Comparison of ENCODE assay signal across 21 cellular contexts in the genomic region with DNA sequence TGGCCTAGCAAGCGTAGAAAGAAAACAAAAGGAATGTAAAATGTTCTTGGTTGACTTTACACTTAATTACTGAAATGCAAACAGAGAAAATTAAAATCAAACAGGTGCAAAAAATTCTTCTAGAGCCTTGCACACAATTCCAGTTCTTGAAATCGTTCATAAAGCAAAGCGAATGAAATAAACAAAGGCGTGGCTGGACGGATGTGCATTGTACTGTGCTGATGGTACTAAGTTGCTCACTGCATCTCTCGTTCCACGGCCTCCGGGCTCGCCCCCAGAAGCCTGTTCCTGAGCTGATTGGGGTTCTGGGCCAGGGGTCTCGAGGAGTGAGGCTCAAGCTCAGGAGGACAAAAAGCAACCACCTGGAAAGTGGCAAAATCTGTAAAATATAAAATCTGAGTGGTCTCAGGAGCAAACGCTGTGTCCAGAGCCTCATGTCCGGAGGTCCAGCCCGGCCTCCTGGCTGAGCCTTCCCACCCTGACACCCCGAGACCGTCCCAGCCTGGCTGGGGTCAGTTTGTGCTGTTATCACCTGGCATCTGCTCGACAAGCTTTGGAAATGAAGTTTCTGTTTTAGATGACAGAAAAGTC.
"Had no signal": no experiment of that assay in that cellular context is flagged by ENCODE, and none has a peak within 500 bp of the region (broad histone marks: within the 10 kb centered on the region; RNA-seq: fewer than 3 reads in every experiment).

No MANE protein-coding gene starts in this region.

- ATAC-seq: activated CD8-positive, alpha-beta memory T cell treated with anti-CD3 and anti-CD28 coated beads, Interleukin-2, amount 10 ng/mL, durations not matched to agents 7 days and 5 days; activated CD8-positive, alpha-beta T cell treated with anti-CD3 and anti-CD28 coated beads for 36 hours; activated naive CD8-positive, alpha-beta T cell treated with anti-CD3 and anti-CD28 coated beads, Interleukin-2, amount 50 U/mL, for 24 hours; gastroesophageal sphincter; right cardiac atrium; stimulated activated memory B cell treated with anti-CD40 and anti-IgM and Interleukin-4, amounts not matched to agents 10 μg/mL and 1 μg/mL and 100 μg/mL, for 72 hours had no signal

- H3K4me1 Mint-ChIP-seq: activated CD4-positive, alpha-beta T cell treated with anti-CD3 and anti-CD28 coated beads, Interleukin-2, amount 10 ng/mL, durations not matched to agents 7 days and 5 days; activated CD8-positive, alpha-beta memory T cell treated with anti-CD3 and anti-CD28 coated beads, Interleukin-2, amount 10 ng/mL, durations not matched to agents 7 days and 5 days; activated naive CD4-positive, alpha-beta T cell treated with anti-CD3 and anti-CD28 coated beads, Interleukin-2, amount 10 ng/mL, durations not matched to agents 7 days and 5 days; activated naive CD8-positive, alpha-beta T cell treated with anti-CD3 and anti-CD28 coated beads, Interleukin-2, amount 50 U/mL, for 24 hours; stimulated activated memory B cell treated with anti-CD40 and anti-IgM and Interleukin-4, amounts not matched to agents 10 μg/mL and 1 μg/mL and 100 μg/mL, for 72 hours had no signal

- H3K36me3 ChIP-seq: gastroesophageal sphincter, left ventricle myocardium inferior, pancreas, stomach, suprapubic skin, tibial nerve had no signal

- H3K36me3 Mint-ChIP-seq: activated CD8-positive, alpha-beta memory T cell treated with anti-CD3 and anti-CD28 coated beads, Interleukin-2, amount 10 ng/mL, durations not matched to agents 7 days and 5 days; activated naive CD4-positive, alpha-beta T cell treated with anti-CD3 and anti-CD28 coated beads, Interleukin-2, amount 10 ng/mL, durations not matched to agents 7 days and 5 days; stimulated activated memory B cell treated with anti-CD40 and anti-IgM and Interleukin-4, amounts not matched to agents 10 μg/mL and 1 μg/mL and 100 μg/mL, for 72 hours had no signal

- H3K27ac ChIP-seq: coronary artery, epithelial cell of prostate, gastroesophageal sphincter, left ventricle myocardium inferior, pancreas, suprapubic skin, tibial nerve had no signal

- H3K27ac Mint-ChIP-seq: activated CD4-positive, alpha-beta T cell treated with anti-CD3 and anti-CD28 coated beads, Interleukin-2, amount 10 ng/mL, durations not matched to agents 7 days and 5 days; activated CD8-positive, alpha-beta memory T cell treated with anti-CD3 and anti-CD28 coated beads, Interleukin-2, amount 10 ng/mL, durations not matched to agents 7 days and 5 days; activated CD8-positive, alpha-beta T cell treated with anti-CD3 and anti-CD28 coated beads for 36 hours; activated naive CD4-positive, alpha-beta T cell treated with anti-CD3 and anti-CD28 coated beads, Interleukin-2, amount 10 ng/mL, durations not matched to agents 7 days and 5 days; activated naive CD8-positive, alpha-beta T cell treated with anti-CD3 and anti-CD28 coated beads, Interleukin-2, amount 50 U/mL, for 24 hours; nephron; stimulated activated memory B cell treated with anti-CD40 and anti-IgM and Interleukin-4, amounts not matched to agents 10 μg/mL and 1 μg/mL and 100 μg/mL, for 72 hours had no signal

- H3K4me3 ChIP-seq: coronary artery, gastroesophageal sphincter, left ventricle myocardium inferior, pancreas, suprapubic skin, tibial nerve had no signal

- H3K4me1 ChIP-seq: gastroesophageal sphincter, left ventricle myocardium inferior, suprapubic skin, tibial nerve had no signal

- H3K9me3 ChIP-seq: gastroesophageal sphincter, left ventricle myocardium inferior, pancreas, stomach, suprapubic skin, tibial nerve had no signal

- DNase-seq: activated CD4-positive, alpha-beta T cell treated with anti-CD3 and anti-CD28 coated beads, Interleukin-2, amount 10 ng/mL, durations not matched to agents 7 days and 5 days; activated CD8-positive, alpha-beta memory T cell treated with anti-CD3 and anti-CD28 coated beads, Interleukin-2, amount 10 ng/mL, durations not matched to agents 7 days and 5 days; activated CD8-positive, alpha-beta T cell treated with anti-CD3 and anti-CD28 coated beads for 36 hours; activated effector memory CD4-positive, alpha-beta T cell treated with anti-CD3 and anti-CD28 coated beads, Interleukin-2, amount 50 U/mL, for 16 hours; activated naive CD4-positive, alpha-beta T cell treated with anti-CD3 and anti-CD28 coated beads, Interleukin-2, amount 10 ng/mL, durations not matched to agents 7 days and 5 days; activated naive CD8-positive, alpha-beta T cell treated with anti-CD3 and anti-CD28 coated beads, Interleukin-2, amount 50 U/mL, for 24 hours; activated T-cell treated with anti-CD3 and anti-CD28 coated beads for 4 hours; cerebellar nuclear complex; left ventricle myocardium inferior; midbrain; pancreas; right cardiac atrium; stomach; T1000 had no signal

- H3K4me3 Mint-ChIP-seq: activated CD4-positive, alpha-beta T cell treated with anti-CD3 and anti-CD28 coated beads, Interleukin-2, amount 10 ng/mL, durations not matched to agents 7 days and 5 days; activated CD8-positive, alpha-beta memory T cell treated with anti-CD3 and anti-CD28 coated beads, Interleukin-2, amount 10 ng/mL, durations not matched to agents 7 days and 5 days; activated CD8-positive, alpha-beta T cell treated with anti-CD3 and anti-CD28 coated beads for 36 hours; activated naive CD4-positive, alpha-beta T cell treated with anti-CD3 and anti-CD28 coated beads, Interleukin-2, amount 10 ng/mL, durations not matched to agents 7 days and 5 days; activated naive CD8-positive, alpha-beta T cell treated with anti-CD3 and anti-CD28 coated beads, Interleukin-2, amount 50 U/mL, for 24 hours; nephron; stimulated activated memory B cell treated with anti-CD40 and anti-IgM and Interleukin-4, amounts not matched to agents 10 μg/mL and 1 μg/mL and 100 μg/mL, for 72 hours had no signal

- H3K27me3 Mint-ChIP-seq: activated CD4-positive, alpha-beta T cell treated with anti-CD3 and anti-CD28 coated beads, Interleukin-2, amount 10 ng/mL, durations not matched to agents 7 days and 5 days; activated CD8-positive, alpha-beta memory T cell treated with anti-CD3 and anti-CD28 coated beads, Interleukin-2, amount 10 ng/mL, durations not matched to agents 7 days and 5 days; activated CD8-positive, alpha-beta T cell treated with anti-CD3 and anti-CD28 coated beads for 36 hours had no signal

- H3K27me3 ChIP-seq: gastroesophageal sphincter, pancreas, stomach, tibial nerve had no signal

- H3K9me3 Mint-ChIP-seq: activated CD4-positive, alpha-beta T cell treated with anti-CD3 and anti-CD28 coated beads, Interleukin-2, amount 10 ng/mL, durations not matched to agents 7 days and 5 days; activated CD8-positive, alpha-beta T cell treated with anti-CD3 and anti-CD28 coated beads for 36 hours; activated naive CD4-positive, alpha-beta T cell treated with anti-CD3 and anti-CD28 coated beads, Interleukin-2, amount 10 ng/mL, durations not matched to agents 7 days and 5 days; activated naive CD8-positive, alpha-beta T cell treated with anti-CD3 and anti-CD28 coated beads, Interleukin-2, amount 50 U/mL, for 24 hours; nephron; stimulated activated memory B cell treated with anti-CD40 and anti-IgM and Interleukin-4, amounts not matched to agents 10 μg/mL and 1 μg/mL and 100 μg/mL, for 72 hours had no signal
